Comparison of ENCODE assay signal across 9 cellular contexts in genomic region chr13:36997716-36998427, GRCh38. TPM values are rescaled to one million over a fixed set of nuclear protein-coding genes. Genes with fewer than 3 reads are reported as not detected.
DNase-seq lines count a peak whose midpoint lies in the region; TF ChIP-seq lines count a peak whose summit lies in the region.
"Had no signal": no experiment of that assay in that cellular context is flagged by ENCODE, and none has a peak within 500 bp of the region (broad histone marks: within the 10 kb centered on the region; RNA-seq: fewer than 3 reads in every experiment).

No MANE protein-coding gene starts in this region.

- peaks cover 4 to 25% (median 19%) of the 10 kb centered on the region in 4 donors for H3K4me1 ChIP-seq in tibial artery

- peak overlapping the region; percentile 80 for H3K27ac Mint-ChIP-seq in activated naive CD4-positive, alpha-beta T cell treated with anti-CD3 and anti-CD28 coated beads for 36 hours

- POLR2A ChIA-PET in GM10248 (lab: Yijun Ruan, JAX) = no interaction called here

- intact Hi-C loops in activated naive CD4-positive, alpha-beta T cell treated with anti-CD3 and anti-CD28 coated beads for 36 hours (cut with micrococcal nuclease) = loop anchor here (2.0 to 5.0 kb wide), 2 partner anchors 71 to 76 kb away; partner anchors contain the start of gene SMAD9
- intact Hi-C loops in tibial artery (cut with DNase I; ENCODE audit: low total_unique reads) = no loop called here
- intact Hi-C loops in head of caudate nucleus (cut with DNase I) = no loop called here

- TF ChIP-seq CTCF in kidney epithelial cell (IDR thresholded peaks at IDR 0.05; ENCODE audit: insufficient read depth, low read length, poor library complexity, severe bottlenecking) (no peak), tibial artery (IDR thresholded peaks at IDR 0.05) (no peak), GM10248 (IDR thresholded peaks at IDR 0.05; ENCODE audit: control extremely low read depth, extremely low read depth, low read depth, missing control alignments) (no peak)

- H3K4me3 Mint-ChIP-seq in activated naive CD4-positive, alpha-beta T cell treated with anti-CD3 and anti-CD28 coated beads for 36 hours = peak overlapping the region; percentile 100

- H3K9me3 Mint-ChIP-seq in activated naive CD4-positive, alpha-beta T cell treated with anti-CD3 and anti-CD28 coated beads for 36 hours = no peaks in the 10 kb centered on the region

- H3K4me3 ChIP-seq in kidney epithelial cell (ENCODE audit: low read depth, low read length) = peak overlapping the region; percentile 96
- H3K4me3 ChIP-seq in tibial artery = peak overlapping the region; percentile 78 to 90

- H3K27me3 ChIP-seq in kidney epithelial cell (ENCODE audit: control insufficient read depth, insufficient read depth, low read length) (no peaks in the 10 kb centered on the region), tibial artery (no peaks in the 10 kb centered on the region)

- H3K4me1 Mint-ChIP-seq in activated naive CD4-positive, alpha-beta T cell treated with anti-CD3 and anti-CD28 coated beads for 36 hours (ENCODE audit: low read depth) = peaks cover 31% of the 10 kb centered on the region

- no peaks in the 10 kb centered on the region for H3K36me3 ChIP-seq in kidney epithelial cell (ENCODE audit: control insufficient read depth, insufficient read depth, low read length)
- H3K36me3 ChIP-seq in tibial artery = peaks cover 19 to 28% (median 21%) of the 10 kb centered on the region in 3 donors

- peak overlapping the region; percentile 96 for H3K27ac ChIP-seq in tibial artery

- H3K9me3 ChIP-seq in tibial artery = no peaks in the 10 kb centered on the region

- CTCF ChIA-PET in activated naive CD4-positive, alpha-beta T cell treated with anti-CD3 and anti-CD28 coated beads for 36 hours (lab: Charles Lee) = interaction anchor here (0.7 to 1.4 kb wide), 4 partner anchors 8 to 26 kb away, joined by 3 to 4 read pairs (median 3); no protein-coding TSS in a partner anchor
- CTCF ChIA-PET in GM10248 (lab: Yijun Ruan, JAX) = interaction anchor here (1.0 to 3.8 kb wide), 4 partner anchors 15 to 141 kb away, joined by 3 to 18 read pairs (median 8); no protein-coding TSS in a partner anchor

- no peak for DNase-seq in activated naive CD4-positive, alpha-beta T cell treated with anti-CD3 and anti-CD28 coated beads for 36 hours
- no peak for DNase-seq in activated naive CD4-positive, alpha-beta T cell treated with anti-CD3 and anti-CD28 coated beads, Interleukin-2, amount 50 U/mL, for 16 hours
- DNase-seq in amniotic epithelial cell (ENCODE audit: low read depth) = peak; percentile 54
- DNase-seq in kidney epithelial cell (ENCODE audit: low read depth) = no peak
- DNase-seq in tibial artery = no peak
- no peak for DNase-seq in head of caudate nucleus
- DNase-seq in stimulated activated naive CD4-positive, alpha-beta T cell (lab: John Stamatoyannopoulos, UW) = no peak
- no peak for DNase-seq in GM10248 (ENCODE audit: extremely low spot score)
- DNase-seq: KG1 had no signal

- H3K36me3 Mint-ChIP-seq in activated naive CD4-positive, alpha-beta T cell treated with anti-CD3 and anti-CD28 coated beads for 36 hours (ENCODE audit: low read depth) = peaks cover 28% of the 10 kb centered on the region

- H3K27me3 Mint-ChIP-seq in activated naive CD4-positive, alpha-beta T cell treated with anti-CD3 and anti-CD28 coated beads for 36 hours (ENCODE audit: low read depth) = no peaks in the 10 kb centered on the region

RNA-seq across cellular contexts. Expression of gene ALG5, which starts 1.3 kb away (rescaled TPM):
- 10 to 100 TPM; 17.5 to 20.8 TPM for total RNA-seq in activated naive CD4-positive, alpha-beta T cell treated with anti-CD3 and anti-CD28 coated beads for 36 hours
- total RNA-seq in kidney epithelial cell = 28.8 and 32.0 TPM in 2 replicates

RNA-seq across cellular contexts. Expression of gene EXOSC8, which starts 2.7 kb away (rescaled TPM):
- 100 to 1,000 TPM; 171 to 184 TPM for total RNA-seq in activated naive CD4-positive, alpha-beta T cell treated with anti-CD3 and anti-CD28 coated beads for 36 hours
- total RNA-seq in kidney epithelial cell = 48.4 and 55.7 TPM in 2 replicates
